In genomic region chr1:80050523-80050922, GRCh38 we compare ENCODE assay signal across 25 cellular contexts.
DNase-seq lines count a peak whose midpoint lies in the region; ATAC-seq, FAIRE-seq and TF ChIP-seq lines count a peak whose summit lies in the region.
"Had no signal": no experiment of that assay in that cellular context is flagged by ENCODE, and none has a peak within 500 bp of the region (broad histone marks: within the 10 kb centered on the region; RNA-seq: fewer than 3 reads in every experiment).

No MANE protein-coding gene starts in this region.

- H3K23ac ChIP-seq in mesenchymal stem cell (ENCODE audit: low read length in 2 of 2), result no peak overlapping the region

- H3K4me1 ChIP-seq in GM23338 (ENCODE audit: insufficient read depth) (no peaks in the 10 kb centered on the region), mesenchymal stem cell (ENCODE audit: control insufficient read depth, insufficient read depth, low read depth, low read length) (peaks cover 7% of the 10 kb centered on the region), testis (no peaks in the 10 kb centered on the region)
- H3K4me1 ChIP-seq: BE2C had no signal

- H3K79me1 ChIP-seq in mesenchymal stem cell (replicated peaks; ENCODE audit: low read length, poor library complexity, severe bottlenecking), result no peaks in the 10 kb centered on the region

- H2AK5ac ChIP-seq in mesenchymal stem cell (ENCODE audit: low read length, severe bottlenecking), result peak overlapping the region; percentile 12

- no peaks in the 10 kb centered on the region for H3K79me2 ChIP-seq in GM23338 (replicated peaks; ENCODE audit: insufficient read depth)

- no peak overlapping the region for H3K9ac ChIP-seq in mesenchymal stem cell (ENCODE audit: low read length)

- H4K20me1 ChIP-seq in GM23338 (replicated peaks; ENCODE audit: insufficient read depth), result no peaks in the 10 kb centered on the region

- no peak overlapping the region for H3K4ac ChIP-seq in mesenchymal stem cell (ENCODE audit: low read depth in 1 of 2, low read length in 2 of 2)

- H2AFZ ChIP-seq in GM23338, result 0 out of 2 replicates have a peak overlapping the region, but pooled peaks have one; percentile 10
- no peak overlapping the region for H2AFZ ChIP-seq in mesenchymal stem cell (ENCODE audit: low read depth, low read length)

- FAIRE-seq in frontal cortex (lab: Jason Lieb, UNC), result no peak
- FAIRE-seq: A204.1, GM12878, GM19239, HTR-8/SVneo had no signal

- peaks cover 10% of the 10 kb centered on the region for H3K36me3 Mint-ChIP-seq in GM23338 (ENCODE audit: low read depth)
- H3K36me3 Mint-ChIP-seq: CD4-positive, CD25-positive, alpha-beta regulatory T cell; CD8-positive, alpha-beta memory T cell had no signal

- no peak overlapping the region for H2BK15ac ChIP-seq in mesenchymal stem cell (ENCODE audit: low read depth, poor library complexity, severe bottlenecking)

- H3K9me2 ChIP-seq in GM23338 (ENCODE audit: insufficient read depth), result peaks cover 4% of the 10 kb centered on the region; the same call in 1 of the 2 replicates

- no peak for TF ChIP-seq CTCF in GM23338 (conservative IDR thresholded peaks at IDR 0.05; ENCODE audit: low read depth in 2 of 2)
- TF ChIP-seq CTCF in RWPE1 (conservative IDR thresholded peaks at IDR 0.05; ENCODE audit: low read depth), result no peak
- TF ChIP-seq CTCF in testis (IDR thresholded peaks at IDR 0.05), result no peak
- no peak for TF ChIP-seq CTCF in GM13977 (IDR thresholded peaks at IDR 0.05; ENCODE audit: extremely low read depth, insufficient read depth, missing control alignments)

- no peak overlapping the region for H3K27ac Mint-ChIP-seq in GM23338
- H3K27ac Mint-ChIP-seq: CD4-positive, CD25-positive, alpha-beta regulatory T cell; CD8-positive, alpha-beta memory T cell; HFFc6 had no signal

- H3K36me3 ChIP-seq in GM23338 (ENCODE audit: insufficient read depth), result no peaks in the 10 kb centered on the region
- H3K36me3 ChIP-seq in mesenchymal stem cell (ENCODE audit: control insufficient read depth in 1 of 2, insufficient read depth in 2 of 2, low read depth in 1 of 2, low read length in 2 of 2), result no peaks in the 10 kb centered on the region
- H3K36me3 ChIP-seq in testis (ENCODE audit: low read depth, missing control alignments), result no peaks in the 10 kb centered on the region
- H3K36me3 ChIP-seq: BE2C had no signal

- ATAC-seq in GM23338, result no peak
- ATAC-seq in GM21529 (IDR thresholded peaks at IDR 0.05; ENCODE audit: unreplicated experiment), result no peak
- ATAC-seq: GM12878, HCT116 had no signal

- intact Hi-C loops in testis (cut with DNase I; ENCODE audit: low total_unique reads), result no loop called here

- in situ Hi-C loops in GM13977 (cut with MboI; ENCODE audit: low pct_unique_long_range_greater_than_20kb, low sequenced_read_pairs, unreplicated experiment), result no loop called here

- H2BK12ac ChIP-seq in mesenchymal stem cell (ENCODE audit: low read length in 2 of 2), result no peak overlapping the region

- no peaks in the 10 kb centered on the region for H3K27me3 ChIP-seq in GM23338 (ENCODE audit: insufficient read depth)
- H3K27me3 ChIP-seq in mesenchymal stem cell (ENCODE audit: control insufficient read depth in 1 of 2, insufficient read depth in 1 of 2, low read length in 2 of 2), result no peaks in the 10 kb centered on the region
- no peaks in the 10 kb centered on the region for H3K27me3 ChIP-seq in testis
- H3K27me3 ChIP-seq: BE2C had no signal

- H4K91ac ChIP-seq in mesenchymal stem cell (ENCODE audit: low read length), result no peak overlapping the region

- H3K18ac ChIP-seq in mesenchymal stem cell (ENCODE audit: low read depth in 1 of 2, low read length in 2 of 2), result no peak overlapping the region

- no peaks in the 10 kb centered on the region for H3K9me3 ChIP-seq in mesenchymal stem cell (ENCODE audit: control insufficient read depth, low read length)
- H3K9me3 ChIP-seq in testis, result no peaks in the 10 kb centered on the region
- H3K9me3 ChIP-seq: BE2C had no signal

- no peaks in the 10 kb centered on the region for H3K27me3 Mint-ChIP-seq in GM23338 (ENCODE audit: insufficient read depth, low read depth, poor library complexity)
- H3K27me3 Mint-ChIP-seq: CD4-positive, CD25-positive, alpha-beta regulatory T cell; CD8-positive, alpha-beta memory T cell had no signal

- CTCF ChIA-PET in RWPE1 (lab: Yijun Ruan, JAX), result interaction anchor here (0.6 kb wide), 1 partner anchor 25 kb away, joined by 3 read pairs; no protein-coding TSS in a partner anchor

- no peak overlapping the region for H2BK5ac ChIP-seq in mesenchymal stem cell (ENCODE audit: low read depth, low read length, poor library complexity, severe bottlenecking)

- no peak overlapping the region for H3K4me3 ChIP-seq in GM23338
- no peak overlapping the region for H3K4me3 ChIP-seq in mesenchymal stem cell (ENCODE audit: insufficient read depth in 1 of 2, low read depth in 1 of 2, low read length in 2 of 2)
- peak overlapping the region in 1 of 2 donors; percentile 6 for H3K4me3 ChIP-seq in testis
- H3K4me3 ChIP-seq: GM12878 had no signal

- no peak overlapping the region for H2BK120ac ChIP-seq in mesenchymal stem cell (ENCODE audit: low read depth, low read length)

- H3K14ac ChIP-seq in mesenchymal stem cell (ENCODE audit: low read length in 2 of 2), result no peak overlapping the region

- H3K9me3 Mint-ChIP-seq in GM23338, result peaks cover 7% of the 10 kb centered on the region

- TF ChIP-seq POLR2A in testis (IDR thresholded peaks at IDR 0.05), result no peak

- no peak overlapping the region for H4K8ac ChIP-seq in mesenchymal stem cell (ENCODE audit: low read length)

- H3K4me3 Mint-ChIP-seq in GM23338, result no peak overlapping the region
- H3K4me3 Mint-ChIP-seq: CD4-positive, CD25-positive, alpha-beta regulatory T cell; CD8-positive, alpha-beta memory T cell; HFFc6 had no signal

- H3F3A ChIP-seq in GM23338 (replicated peaks; ENCODE audit: low read depth), result no peaks in the 10 kb centered on the region

- H3K4me2 ChIP-seq in GM23338 (no peak overlapping the region), mesenchymal stem cell (ENCODE audit: low read length, poor library complexity, severe bottlenecking) (no peak overlapping the region)

- DNase-seq in GM23338 (ENCODE audit: low spot score) (no peak), RWPE1 (ENCODE audit: low spot score) (no peak), mesenchymal stem cell (no peak), testis (peak; percentile 14), frontal cortex (ENCODE audit: low spot score in 2 of 2) (no peak), GM13977 (ENCODE audit: low spot score) (no peak)
- DNase-seq: ACHN; BE2C; C1 segment of cervical spinal cord; CD4-positive, CD25-positive, alpha-beta regulatory T cell; CD8-positive, alpha-beta memory T cell; COR-L47; DMS 273 treated with DMSO at 0.1 percent for 48 hours; DND-41; EL; GOT3; H7; HFFc6; IMR-90 had no signal

- POLR2A ChIA-PET in RWPE1 (lab: Yijun Ruan, JAX; ENCODE audit: low non-redundant PET), result no interaction called here

- no peak overlapping the region for H3K27ac ChIP-seq in GM23338 (ENCODE audit: low read depth)
- H3K27ac ChIP-seq in RWPE1, result peak overlapping the region; percentile 2; the same call in 1 of the 2 replicates
- no peak overlapping the region for H3K27ac ChIP-seq in mesenchymal stem cell (ENCODE audit: low read length, poor library complexity, severe bottlenecking)
- H3K27ac ChIP-seq in testis, result no peak overlapping the region

- WGBS in mesenchymal stem cell, result 98% methylated on average over 14 of the region's 14 CpGs
- WGBS in testis, 2 donors, result 75 to 78% methylated on average over 14 of the region's 14 CpGs

- H3K4me1 Mint-ChIP-seq in GM23338, result no peaks in the 10 kb centered on the region
- H3K4me1 Mint-ChIP-seq: CD4-positive, CD25-positive, alpha-beta regulatory T cell; CD8-positive, alpha-beta memory T cell had no signal

TF ChIP-seq in GM23338, 12 proteins besides CTCF, POLR2A, EP300 and RAD21:
- TF ChIP-seq CREB1 (CRISPR knock-in tag; IDR thresholded peaks at IDR 0.05; ENCODE audit: low read depth) (no peak), JUNB (IDR thresholded peaks at IDR 0.05; ENCODE audit: unreplicated experiment) (no peak), ZNF114 (CRISPR knock-in tag; IDR thresholded peaks at IDR 0.05) (no peak), ZNF331 (CRISPR knock-in tag; IDR thresholded peaks at IDR 0.05; ENCODE audit: low read depth) (no peak), EZH2phosphoT487 (IDR thresholded peaks at IDR 0.05; ENCODE audit: unreplicated experiment) (no peak), EZH2 (IDR thresholded peaks at IDR 0.05; ENCODE audit: low read depth, unreplicated experiment) (no peak), ETS1 (IDR thresholded peaks at IDR 0.05) (no peak)
